22 cellular contexts compared by ENCODE assay signal in genomic region chr3:58230876-58231552, GRCh38. TPM values are rescaled to one million over a fixed set of nuclear protein-coding genes. Genes with fewer than 3 reads are reported as not detected.
"Had no signal": no experiment of that assay in that cellular context is flagged by ENCODE, and none has a peak within 500 bp of the region (broad histone marks: within the 10 kb centered on the region; RNA-seq: fewer than 3 reads in every experiment).

No MANE protein-coding gene starts in this region.

- H3K9me3 Mint-ChIP-seq: dendritic cell treated with granulocyte-macrophage colony-stimulating factor and Interleukin-4, amounts not matched to agents 40 ng/mL and 50 ng/mL, for 4 days; mesothelial cell of epicardium; natural killer cell; neural crest cell; stimulated activated naive CD8-positive, alpha-beta T cell treated with anti-CD3 and anti-CD28 coated beads, Interleukin-15, Interleukin-2, amounts not matched to agents 100 ng/mL and 50 ng/mL, for 24 hours had no signal

- H3K36me3 Mint-ChIP-seq: mesothelial cell of epicardium, natural killer cell had no signal

- DNase-seq: esophagus squamous epithelium; foreskin fibroblast; head of caudate nucleus; left colon; mammary epithelial cell; natural killer cell; small intestine; stimulated activated CD4-positive, alpha-beta T cell treated with anti-CD3 and anti-CD28 coated beads, Interleukin-12 subunit alpha, Interleukin-12 subunit beta, amount 100 ng/mL, for 4 hours; tibial artery; upper lobe of right lung had no signal

- H3K79me2 ChIP-seq: hepatocyte had no signal

- H3K36me3 ChIP-seq: esophagus squamous epithelium, right atrium auricular region, tibial artery, upper lobe of right lung, vagina had no signal

- H3K27me3 ChIP-seq: esophagus squamous epithelium, hepatocyte, right atrium auricular region, upper lobe of right lung, vagina had no signal

- ATAC-seq: left colon, natural killer cell, upper lobe of right lung had no signal

- FAIRE-seq: colon, small intestine had no signal

- H3K4me3 Mint-ChIP-seq: dendritic cell treated with granulocyte-macrophage colony-stimulating factor and Interleukin-4, amounts not matched to agents 40 ng/mL and 50 ng/mL, for 4 days; mesothelial cell of epicardium; natural killer cell; neural crest cell; stimulated activated naive CD8-positive, alpha-beta T cell treated with anti-CD3 and anti-CD28 coated beads, Interleukin-15, Interleukin-2, amounts not matched to agents 100 ng/mL and 50 ng/mL, for 24 hours had no signal

- H3K9me3 ChIP-seq: esophagus squamous epithelium, right atrium auricular region, tibial artery, upper lobe of right lung, vagina had no signal

- H3K4me3 ChIP-seq: esophagus squamous epithelium, hepatocyte, right atrium auricular region, tibial artery, upper lobe of right lung, vagina had no signal

- H2AFZ ChIP-seq: hepatocyte had no signal

- H3K4me2 ChIP-seq: hepatocyte had no signal

- H3K4me1 Mint-ChIP-seq: natural killer cell, neural crest cell had no signal

- H3K27ac Mint-ChIP-seq: dendritic cell treated with granulocyte-macrophage colony-stimulating factor and Interleukin-4, amounts not matched to agents 40 ng/mL and 50 ng/mL, for 4 days; mesothelial cell of epicardium; natural killer cell; stimulated activated naive CD8-positive, alpha-beta T cell treated with anti-CD3 and anti-CD28 coated beads, Interleukin-15, Interleukin-2, amounts not matched to agents 100 ng/mL and 50 ng/mL, for 24 hours had no signal

- H3K27ac ChIP-seq: esophagus squamous epithelium, hepatocyte, right atrium auricular region, tibial artery, upper lobe of right lung, vagina had no signal

- H3K4me1 ChIP-seq: right atrium auricular region, tibial artery, upper lobe of right lung, vagina had no signal

RNA-seq across cellular contexts. Expression of gene DNASE1L3, which starts 20.2 kb away (rescaled TPM):
- total RNA-seq: epithelial cell of proximal tubule, kidney epithelial cell, mammary epithelial cell, myocyte, neural crest cell, osteocyte had no signal
- polyA plus RNA-seq: mammary epithelial cell had no signal
